In genomic region chr9:117979914-117980313, GRCh38 we compare ENCODE assay signal across 11 cellular contexts.
"Had no signal": no experiment of that assay in that cellular context is flagged by ENCODE, and none has a peak within 500 bp of the region (broad histone marks: within the 10 kb centered on the region; RNA-seq: fewer than 3 reads in every experiment).

No MANE protein-coding gene starts in this region.

- H2AFZ ChIP-seq: GM23248, GM23338 had no signal

- H3K9ac ChIP-seq: GM23248 had no signal

- DNase-seq: GM23248, GOT3, H7, H9, HCEC 1CT, HFFc6 had no signal

- H3K9me3 ChIP-seq: HAP-1 had no signal

- H3K27ac ChIP-seq: GM23248 had no signal

- H3K4me2 ChIP-seq: GM23338 had no signal

- H3K4me3 ChIP-seq: GM23248, GM23338, HAP-1 had no signal

- FAIRE-seq: H1, H54 had no signal

- ATAC-seq: GM23338, HCT116 had no signal

- H3K36me3 ChIP-seq: HAP-1 had no signal

- H3K4me1 ChIP-seq: HAP-1 had no signal
